Comparison of ENCODE assay signal across 23 cellular contexts in the genomic region with DNA sequence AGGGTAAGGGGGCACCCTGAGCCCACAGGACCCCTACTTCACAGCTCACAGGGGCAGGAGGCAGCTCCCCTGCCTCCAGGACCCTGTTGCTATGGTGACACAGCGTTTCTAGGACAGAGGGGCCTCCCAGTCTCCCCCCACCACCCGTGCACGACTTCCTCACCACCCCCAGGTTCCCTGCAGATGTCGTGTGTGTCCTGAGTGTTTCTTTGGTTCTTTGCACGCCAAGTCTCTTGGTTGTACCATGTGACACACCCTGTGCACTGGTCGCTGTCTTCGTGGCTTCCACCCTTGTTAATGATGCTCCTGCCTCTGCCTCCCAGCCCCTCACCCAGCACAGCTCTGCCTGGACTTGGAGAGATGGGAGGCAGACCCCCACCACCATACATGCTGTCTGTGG. TPM values are rescaled to one million over a fixed set of nuclear protein-coding genes. Genes with fewer than 3 reads are reported as not detected.
A peak's percentile ranks its signal among the peaks of the same experiment; 100 is the strongest.
DNase-seq lines count a peak whose midpoint lies in the region; ATAC-seq and TF ChIP-seq lines count a peak whose summit lies in the region.
"Had no signal": no experiment of that assay in that cellular context is flagged by ENCODE, and none has a peak within 500 bp of the region (broad histone marks: within the 10 kb centered on the region; RNA-seq: fewer than 3 reads in every experiment).

No MANE protein-coding gene starts in this region.

- no peaks in the 10 kb centered on the region for H3K9me3 Mint-ChIP-seq in activated CD4-positive, alpha-beta memory T cell treated with anti-CD3 and anti-CD28 coated beads for 36 hours
- no peaks in the 10 kb centered on the region for H3K9me3 Mint-ChIP-seq in activated CD4-positive, alpha-beta memory T cell treated with anti-CD3 and anti-CD28 coated beads, Interleukin-2, amount 10 ng/mL, durations not matched to agents 7 days and 5 days
- H3K9me3 Mint-ChIP-seq in brain, result no peaks in the 10 kb centered on the region
- H3K9me3 Mint-ChIP-seq in stimulated activated effector memory CD8-positive, alpha-beta T cell treated with anti-CD3 and anti-CD28 coated beads, Interleukin-12 subunit alpha, Interleukin-12 subunit beta, amount 100 ng/mL, for 72 hours, result no peaks in the 10 kb centered on the region
- H3K9me3 Mint-ChIP-seq: natural killer cell treated with Interleukin-12 subunit alpha and Interleukin-12 subunit beta and Interleukin-15 and Interleukin-18, amount 100 ng/mL, for 72 hours had no signal

- H3K79me2 ChIP-seq in Karpas-422 (ENCODE audit: low read length), result no peaks in the 10 kb centered on the region

- H3K9ac ChIP-seq in Karpas-422 (ENCODE audit: low read length), result no peak overlapping the region
- H3K9ac ChIP-seq: GM23248 had no signal

- no peaks in the 10 kb centered on the region for H3K9me2 ChIP-seq in Karpas-422 (replicated peaks; ENCODE audit: insufficient read depth, low read length)

- no peak for DNase-seq in activated CD4-positive, alpha-beta memory T cell treated with anti-CD3 and anti-CD28 coated beads for 36 hours
- no peak for DNase-seq in activated CD4-positive, alpha-beta memory T cell treated with anti-CD3 and anti-CD28 coated beads, Interleukin-2, amount 10 ng/mL, durations not matched to agents 7 days and 5 days
- DNase-seq in Karpas-422, result no peak
- no peak for DNase-seq in stimulated activated effector memory CD8-positive, alpha-beta T cell treated with anti-CD3 and anti-CD28 coated beads, Interleukin-12 subunit alpha, Interleukin-12 subunit beta, amount 100 ng/mL, for 72 hours (ENCODE audit: low spot score in 2 of 2)
- DNase-seq in HK-2 (ENCODE audit: unreplicated experiment), result no peak
- DNase-seq: activated gamma-delta T cell, brain microvascular endothelial cell, DMS79 treated with DMSO at 0.1 percent for 48 hours, foreskin fibroblast, GM23248, mammary epithelial cell, NCI-H2029, SHP77 treated with DMSO at 0.1 percent for 48 hours had no signal

- no peak for ATAC-seq in stimulated activated effector memory CD8-positive, alpha-beta T cell treated with anti-CD3 and anti-CD28 coated beads, Interleukin-12 subunit alpha, Interleukin-12 subunit beta, amount 100 ng/mL, for 72 hours
- ATAC-seq in GM19467 (IDR thresholded peaks at IDR 0.05; ENCODE audit: unreplicated experiment) (no peak), HG02884 (IDR thresholded peaks at IDR 0.05; ENCODE audit: unreplicated experiment) (no peak)
- ATAC-seq: natural killer cell treated with Interleukin-12 subunit alpha and Interleukin-12 subunit beta and Interleukin-15 and Interleukin-18, amount 100 ng/mL, for 72 hours had no signal

- H3K27ac ChIP-seq in Karpas-422 (ENCODE audit: low read length), result peak overlapping the region; percentile 86
- H3K27ac ChIP-seq: brain microvascular endothelial cell, C4-2B, GM23248, tibial nerve, VCaP had no signal

- no peaks in the 10 kb centered on the region for H3K9me3 ChIP-seq in Karpas-422 (ENCODE audit: low read length)
- H3K9me3 ChIP-seq: tibial nerve had no signal

- H3K4me3 ChIP-seq in Karpas-422 (ENCODE audit: low read length), result no peak overlapping the region
- H3K4me3 ChIP-seq: GM23248, tibial nerve had no signal

- no peaks in the 10 kb centered on the region for H3K27me3 ChIP-seq in Karpas-422 (ENCODE audit: low read length)
- H3K27me3 ChIP-seq: brain microvascular endothelial cell, tibial nerve had no signal

- CTCF ChIA-PET in activated CD4-positive, alpha-beta memory T cell treated with anti-CD3 and anti-CD28 coated beads for 36 hours (lab: Charles Lee), result no interaction called here
- CTCF ChIA-PET in activated CD4-positive, alpha-beta memory T cell treated with anti-CD3 and anti-CD28 coated beads, Interleukin-2, amount 10 ng/mL, durations not matched to agents 7 days and 5 days (lab: Charles Lee), result no interaction called here

- H3K4me3 Mint-ChIP-seq in activated CD4-positive, alpha-beta memory T cell treated with anti-CD3 and anti-CD28 coated beads for 36 hours, result no peak overlapping the region
- no peak overlapping the region for H3K4me3 Mint-ChIP-seq in activated CD4-positive, alpha-beta memory T cell treated with anti-CD3 and anti-CD28 coated beads, Interleukin-2, amount 10 ng/mL, durations not matched to agents 7 days and 5 days
- no peak overlapping the region for H3K4me3 Mint-ChIP-seq in brain
- no peak overlapping the region for H3K4me3 Mint-ChIP-seq in stimulated activated effector memory CD8-positive, alpha-beta T cell treated with anti-CD3 and anti-CD28 coated beads, Interleukin-12 subunit alpha, Interleukin-12 subunit beta, amount 100 ng/mL, for 72 hours
- H3K4me3 Mint-ChIP-seq: natural killer cell treated with Interleukin-12 subunit alpha and Interleukin-12 subunit beta and Interleukin-15 and Interleukin-18, amount 100 ng/mL, for 72 hours had no signal

- POLR2A ChIA-PET in activated CD4-positive, alpha-beta memory T cell treated with anti-CD3 and anti-CD28 coated beads for 36 hours (lab: Charles Lee), result no interaction called here
- POLR2A ChIA-PET in activated CD4-positive, alpha-beta memory T cell treated with anti-CD3 and anti-CD28 coated beads, Interleukin-2, amount 10 ng/mL, durations not matched to agents 7 days and 5 days (lab: Charles Lee), result no interaction called here

- intact Hi-C loops in activated CD4-positive, alpha-beta memory T cell treated with anti-CD3 and anti-CD28 coated beads for 36 hours (cut with micrococcal nuclease), result no loop called here

- no peak for TF ChIP-seq CTCF in brain (conservative IDR thresholded peaks at IDR 0.05)

- peaks cover 47% of the 10 kb centered on the region for H3K4me1 ChIP-seq in Karpas-422 (ENCODE audit: low read length)
- H3K4me1 ChIP-seq: tibial nerve had no signal

- H2AFZ ChIP-seq in Karpas-422 (ENCODE audit: low read length), result no peak overlapping the region
- H2AFZ ChIP-seq: GM23248 had no signal

- peak overlapping the region; percentile 39 for H3K27ac Mint-ChIP-seq in activated CD4-positive, alpha-beta memory T cell treated with anti-CD3 and anti-CD28 coated beads for 36 hours
- H3K27ac Mint-ChIP-seq in activated CD4-positive, alpha-beta memory T cell treated with anti-CD3 and anti-CD28 coated beads, Interleukin-2, amount 10 ng/mL, durations not matched to agents 7 days and 5 days, result no peak overlapping the region
- peak overlapping the region in 3 of 5 experiments; percentile 48 to 71 (median 65) for H3K27ac Mint-ChIP-seq in brain
- H3K27ac Mint-ChIP-seq in stimulated activated effector memory CD8-positive, alpha-beta T cell treated with anti-CD3 and anti-CD28 coated beads, Interleukin-12 subunit alpha, Interleukin-12 subunit beta, amount 100 ng/mL, for 72 hours, result peak overlapping the region; percentile 92
- H3K27ac Mint-ChIP-seq: natural killer cell treated with Interleukin-12 subunit alpha and Interleukin-12 subunit beta and Interleukin-15 and Interleukin-18, amount 100 ng/mL, for 72 hours had no signal

- H3K4me2 ChIP-seq in Karpas-422 (ENCODE audit: low read depth, low read length, poor library complexity, severe bottlenecking), result no peak overlapping the region

- no peaks in the 10 kb centered on the region for H4K20me1 ChIP-seq in Karpas-422 (ENCODE audit: insufficient read depth, low read depth, low read length)

- H3K36me3 Mint-ChIP-seq in activated CD4-positive, alpha-beta memory T cell treated with anti-CD3 and anti-CD28 coated beads for 36 hours, result peaks cover 26% of the 10 kb centered on the region
- H3K36me3 Mint-ChIP-seq in activated CD4-positive, alpha-beta memory T cell treated with anti-CD3 and anti-CD28 coated beads, Interleukin-2, amount 10 ng/mL, durations not matched to agents 7 days and 5 days (ENCODE audit: low read depth), result peaks cover 19% of the 10 kb centered on the region
- H3K36me3 Mint-ChIP-seq in brain, result peaks cover 10% of the 10 kb centered on the region
- H3K36me3 Mint-ChIP-seq in stimulated activated effector memory CD8-positive, alpha-beta T cell treated with anti-CD3 and anti-CD28 coated beads, Interleukin-12 subunit alpha, Interleukin-12 subunit beta, amount 100 ng/mL, for 72 hours, result peaks cover 76% of the 10 kb centered on the region
- H3K36me3 Mint-ChIP-seq: natural killer cell treated with Interleukin-12 subunit alpha and Interleukin-12 subunit beta and Interleukin-15 and Interleukin-18, amount 100 ng/mL, for 72 hours had no signal

- no peaks in the 10 kb centered on the region for H3K4me1 Mint-ChIP-seq in activated CD4-positive, alpha-beta memory T cell treated with anti-CD3 and anti-CD28 coated beads for 36 hours (ENCODE audit: low read depth)
- no peaks in the 10 kb centered on the region for H3K4me1 Mint-ChIP-seq in activated CD4-positive, alpha-beta memory T cell treated with anti-CD3 and anti-CD28 coated beads, Interleukin-2, amount 10 ng/mL, durations not matched to agents 7 days and 5 days
- H3K4me1 Mint-ChIP-seq in brain, result peaks cover 9% of the 10 kb centered on the region
- no peaks in the 10 kb centered on the region for H3K4me1 Mint-ChIP-seq in stimulated activated effector memory CD8-positive, alpha-beta T cell treated with anti-CD3 and anti-CD28 coated beads, Interleukin-12 subunit alpha, Interleukin-12 subunit beta, amount 100 ng/mL, for 72 hours

- peaks cover 10% of the 10 kb centered on the region; the same call in 1 of the 2 replicates for H3K36me3 ChIP-seq in Karpas-422 (ENCODE audit: insufficient read depth, low read length)

- no peaks in the 10 kb centered on the region for H3K27me3 Mint-ChIP-seq in activated CD4-positive, alpha-beta memory T cell treated with anti-CD3 and anti-CD28 coated beads for 36 hours
- no peaks in the 10 kb centered on the region for H3K27me3 Mint-ChIP-seq in activated CD4-positive, alpha-beta memory T cell treated with anti-CD3 and anti-CD28 coated beads, Interleukin-2, amount 10 ng/mL, durations not matched to agents 7 days and 5 days
- no peaks in the 10 kb centered on the region for H3K27me3 Mint-ChIP-seq in brain
- H3K27me3 Mint-ChIP-seq: natural killer cell treated with Interleukin-12 subunit alpha and Interleukin-12 subunit beta and Interleukin-15 and Interleukin-18, amount 100 ng/mL, for 72 hours had no signal

RNA-seq across cellular contexts. Expression of a gene that starts 13.7 kb away (rescaled TPM):
- 10 to 100 TPM; 40.5 to 44.8 TPM for total RNA-seq in activated CD4-positive, alpha-beta memory T cell treated with anti-CD3 and anti-CD28 coated beads for 36 hours
- 10 to 100 TPM; 32.8 to 33.9 TPM for total RNA-seq in activated CD4-positive, alpha-beta memory T cell treated with anti-CD3 and anti-CD28 coated beads, Interleukin-2, amount 10 ng/mL, durations not matched to agents 7 days and 5 days
- total RNA-seq in Karpas-422 (2014; rRNA removed; shearing (Covaris generic); ENCODE audit: low replicate concordance), result 12.9 and 18.5 TPM in 2 replicates
- 122 TPM for polyA plus RNA-seq in brain (ENCODE audit: insufficient read depth, low read depth, low replicate concordance)

RNA-seq across cellular contexts. Expression of a gene that starts 24.6 kb away (rescaled TPM):
- 100 to 1,000 TPM; 118 to 124 TPM for total RNA-seq in activated CD4-positive, alpha-beta memory T cell treated with anti-CD3 and anti-CD28 coated beads for 36 hours
- total RNA-seq in activated CD4-positive, alpha-beta memory T cell treated with anti-CD3 and anti-CD28 coated beads, Interleukin-2, amount 10 ng/mL, durations not matched to agents 7 days and 5 days, result 100 to 1,000 TPM; 146 to 150 TPM
- 56.2 and 64.3 TPM in 2 replicates for total RNA-seq in Karpas-422 (2014; rRNA removed; shearing (Covaris generic); ENCODE audit: low replicate concordance)
- polyA plus RNA-seq in brain (ENCODE audit: insufficient read depth, low read depth, low replicate concordance), result 297 TPM

RNA-seq across cellular contexts. Expression of a gene that starts 34.2 kb away (rescaled TPM):
- total RNA-seq in activated CD4-positive, alpha-beta memory T cell treated with anti-CD3 and anti-CD28 coated beads for 36 hours, result 1 to 10 TPM in 1 of 2 experiments, under 1 TPM in 1; 0.39 to 1.5 TPM
- 1 to 10 TPM; 1.9 to 2.1 TPM for total RNA-seq in activated CD4-positive, alpha-beta memory T cell treated with anti-CD3 and anti-CD28 coated beads, Interleukin-2, amount 10 ng/mL, durations not matched to agents 7 days and 5 days
- total RNA-seq in Karpas-422 (2014; rRNA removed; shearing (Covaris generic); ENCODE audit: low replicate concordance), result 0.34 and 6.6 TPM in 2 replicates
- polyA plus RNA-seq in brain (ENCODE audit: insufficient read depth, low read depth, low replicate concordance), result 146 TPM
- total RNA-seq: tibial nerve had no signal

RNA-seq across cellular contexts. Expression of a gene that starts 45.1 kb away (rescaled TPM):
- 10 to 100 TPM; 63.1 to 65.8 TPM for total RNA-seq in activated CD4-positive, alpha-beta memory T cell treated with anti-CD3 and anti-CD28 coated beads for 36 hours
- 10 to 100 TPM; 49.5 to 52.5 TPM for total RNA-seq in activated CD4-positive, alpha-beta memory T cell treated with anti-CD3 and anti-CD28 coated beads, Interleukin-2, amount 10 ng/mL, durations not matched to agents 7 days and 5 days
- total RNA-seq in Karpas-422 (2014; rRNA removed; shearing (Covaris generic); ENCODE audit: low replicate concordance), result 145 and 154 TPM in 2 replicates
- polyA plus RNA-seq in brain (ENCODE audit: insufficient read depth, low read depth, low replicate concordance), result 118 TPM

RNA-seq across cellular contexts. Expression of a gene that starts 47.9 kb away (rescaled TPM):
- total RNA-seq in activated CD4-positive, alpha-beta memory T cell treated with anti-CD3 and anti-CD28 coated beads for 36 hours, result not detected
- total RNA-seq in activated CD4-positive, alpha-beta memory T cell treated with anti-CD3 and anti-CD28 coated beads, Interleukin-2, amount 10 ng/mL, durations not matched to agents 7 days and 5 days, result not detected
- not detected in 2 replicates for total RNA-seq in Karpas-422 (2014; rRNA removed; shearing (Covaris generic); ENCODE audit: low replicate concordance)
- 54.6 TPM for polyA plus RNA-seq in brain (ENCODE audit: insufficient read depth, low read depth, low replicate concordance)
- total RNA-seq: natural killer cell treated with Interleukin-12 subunit alpha and Interleukin-12 subunit beta and Interleukin-15 and Interleukin-18, amount 100 ng/mL, for 72 hours; pulmonary artery endothelial cell; T-helper 1 cell treated with Interleukin-12 subunit alpha and Interleukin-12 subunit beta and Interleukin-4 antibody, amounts not matched to agents 30 ng/mL and 1 ng/mL, for 36 hours; tibial nerve had no signal
- polyA plus RNA-seq: keratinocyte had no signal
